In genomic region chr1:183152216-183152615, GRCh38 we compare ENCODE assay signal across 21 cellular contexts. TPM values are rescaled to one million over a fixed set of nuclear protein-coding genes. Genes with fewer than 3 reads are reported as not detected.
"Had no signal": no experiment of that assay in that cellular context is flagged by ENCODE, and none has a peak within 500 bp of the region (broad histone marks: within the 10 kb centered on the region; RNA-seq: fewer than 3 reads in every experiment).

No MANE protein-coding gene starts in this region.

- H3K27ac ChIP-seq: left lung, ovary, psoas muscle, skin epidermis, thoracic aorta, tibial nerve, upper lobe of left lung had no signal

- H3K9me3 Mint-ChIP-seq: naive thymus-derived CD4-positive, alpha-beta T cell; nephron; stimulated activated naive B cell treated with anti-CD40 and anti-IgM and Interleukin-4, amounts not matched to agents 10 μg/mL and 1 μg/mL and 100 μg/mL, for 72 hours; stimulated activated naive CD8-positive, alpha-beta T cell treated with anti-CD3 and anti-CD28 coated beads, Interleukin-15, Interleukin-2, amounts not matched to agents 100 ng/mL and 50 ng/mL, for 24 hours had no signal

- H3K9me3 ChIP-seq: left lung, ovary, psoas muscle, thoracic aorta, tibial nerve, upper lobe of left lung had no signal

- H3K27me3 ChIP-seq: left lung, ovary, tibial nerve, upper lobe of left lung had no signal

- H3K4me1 Mint-ChIP-seq: mesothelial cell of epicardium; stimulated activated naive B cell treated with anti-CD40 and anti-IgM and Interleukin-4, amounts not matched to agents 10 μg/mL and 1 μg/mL and 100 μg/mL, for 72 hours had no signal

- H3K36me3 ChIP-seq: left lung, ovary, thoracic aorta, tibial nerve, upper lobe of left lung had no signal

- H3K27ac Mint-ChIP-seq: mesothelial cell of epicardium; naive thymus-derived CD4-positive, alpha-beta T cell; nephron; stimulated activated naive B cell treated with anti-CD40 and anti-IgM and Interleukin-4, amounts not matched to agents 10 μg/mL and 1 μg/mL and 100 μg/mL, for 72 hours; stimulated activated naive CD8-positive, alpha-beta T cell treated with anti-CD3 and anti-CD28 coated beads, Interleukin-15, Interleukin-2, amounts not matched to agents 100 ng/mL and 50 ng/mL, for 24 hours had no signal

- H3K4me1 ChIP-seq: left lung, upper lobe of left lung had no signal

- DNase-seq: cortex of kidney; effector CD4-positive, alpha-beta T cell; kidney; left lung; mesenchymal stem cell; naive thymus-derived CD4-positive, alpha-beta T cell; occipital lobe; ovary; posterior cingulate gyrus; psoas muscle; right cardiac atrium; stimulated activated CD4-positive, alpha-beta T cell treated with anti-CD3 and anti-CD28 coated beads, Interleukin-15, amount 100 ng/mL, for 24 hours; stimulated activated CD4-positive, alpha-beta T cell treated with anti-CD3 and anti-CD28 coated beads, Interleukin-2, amount 100 ng/mL, for 48 hours; stimulated activated naive B cell treated with anti-CD40 and anti-IgM and Interleukin-4, amounts not matched to agents 10 μg/mL and 1 μg/mL and 100 μg/mL, for 72 hours; upper lobe of left lung had no signal

- H3K4me3 ChIP-seq: left lung, ovary, psoas muscle, skin epidermis, thoracic aorta, tibial nerve, upper lobe of left lung had no signal

- H3K36me3 Mint-ChIP-seq: mesothelial cell of epicardium; naive thymus-derived CD4-positive, alpha-beta T cell; stimulated activated naive B cell treated with anti-CD40 and anti-IgM and Interleukin-4, amounts not matched to agents 10 μg/mL and 1 μg/mL and 100 μg/mL, for 72 hours had no signal

- ATAC-seq: left lung; naive thymus-derived CD4-positive, alpha-beta T cell; psoas muscle; right cardiac atrium; stimulated activated naive B cell treated with anti-CD40 and anti-IgM and Interleukin-4, amounts not matched to agents 10 μg/mL and 1 μg/mL and 100 μg/mL, for 72 hours had no signal

- H3K4me3 Mint-ChIP-seq: mesothelial cell of epicardium; naive thymus-derived CD4-positive, alpha-beta T cell; nephron; stimulated activated naive B cell treated with anti-CD40 and anti-IgM and Interleukin-4, amounts not matched to agents 10 μg/mL and 1 μg/mL and 100 μg/mL, for 72 hours; stimulated activated naive CD8-positive, alpha-beta T cell treated with anti-CD3 and anti-CD28 coated beads, Interleukin-15, Interleukin-2, amounts not matched to agents 100 ng/mL and 50 ng/mL, for 24 hours had no signal

RNA-seq across cellular contexts. Expression of gene LAMC2, which starts 33.8 kb away (rescaled TPM):
- polyA plus RNA-seq: naive thymus-derived CD4-positive, alpha-beta T cell had no signal
